21 cellular contexts compared by ENCODE assay signal in the genomic region with DNA sequence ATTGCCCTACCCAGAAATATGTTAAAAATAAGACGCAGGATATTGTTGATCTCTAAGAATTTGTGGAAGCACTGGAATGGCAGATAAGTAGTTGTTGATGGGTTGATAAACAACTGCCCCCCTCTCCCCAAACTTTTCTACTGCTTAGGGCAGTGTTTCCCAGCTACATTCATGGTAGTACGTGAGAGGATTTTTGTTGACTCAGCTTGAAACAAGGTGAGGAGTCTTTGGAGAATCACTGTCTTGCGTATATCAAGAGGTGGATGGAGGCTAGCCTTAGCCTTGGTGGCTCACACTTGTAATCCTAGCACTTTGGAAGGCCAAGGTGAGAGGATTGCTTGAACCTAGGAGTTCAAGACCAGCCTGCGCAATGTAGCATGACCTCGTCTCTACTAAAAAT.
"Had no signal": no experiment of that assay in that cellular context is flagged by ENCODE, and none has a peak within 500 bp of the region (broad histone marks: within the 10 kb centered on the region; RNA-seq: fewer than 3 reads in every experiment).

No MANE protein-coding gene starts in this region.

- DNase-seq: activated CD4-positive, alpha-beta T cell treated with anti-CD3 and anti-CD28 coated beads, Interleukin-2, amount 50 U/mL, for 1 hour; activated CD4-positive, CD25-positive, alpha-beta regulatory T cell treated with anti-CD3 and anti-CD28 coated beads, Interleukin-2, amount 50 U/mL, for 72 hours; activated CD8-positive, alpha-beta memory T cell treated with anti-CD3 and anti-CD28 coated beads, Interleukin-2, amount 50 U/mL, for 48 hours; activated gamma-delta T cell treated with Interleukin-2 at 50 U/mL for 16 hours; aorta; effector CD4-positive, alpha-beta T cell; foreskin melanocyte; immature natural killer cell; left ventricle myocardium inferior; natural killer cell; SK-N-SH; stimulated activated CD4-positive, alpha-beta T cell treated with anti-CD3 and anti-CD28 coated beads, Interleukin-2, amount 100 ng/mL, for 48 hours; stimulated activated naive CD4-positive, alpha-beta T cell; upper lobe of left lung had no signal

- H3K4me2 ChIP-seq: SK-N-SH had no signal

- H3K4me3 Mint-ChIP-seq: activated T-helper 1 cell treated with anti-CD3 and anti-CD28 coated beads, Interleukin-12 subunit alpha, Interleukin-12 subunit beta, Interleukin-2, Interleukin-4 antibody, amounts not matched to agents 30 ng/mL and 10 ng/mL and 1 ng/mL, durations not matched to agents 14 hours and 24 hours and 36 hours; dendritic cell treated with granulocyte-macrophage colony-stimulating factor and Interleukin-4, amounts not matched to agents 40 ng/mL and 50 ng/mL, for 4 days; immature natural killer cell; mesothelial cell of epicardium; natural killer cell; T-helper 2 cell treated with Interferon-gamma antibody and Interleukin-4, amounts not matched to agents 5 μg/mL and 100 μg/mL, for 36 hours had no signal

- H3K27ac Mint-ChIP-seq: activated T-helper 1 cell treated with anti-CD3 and anti-CD28 coated beads, Interleukin-12 subunit alpha, Interleukin-12 subunit beta, Interleukin-2, Interleukin-4 antibody, amounts not matched to agents 30 ng/mL and 10 ng/mL and 1 ng/mL, durations not matched to agents 14 hours and 24 hours and 36 hours; dendritic cell treated with granulocyte-macrophage colony-stimulating factor and Interleukin-4, amounts not matched to agents 40 ng/mL and 50 ng/mL, for 4 days; immature natural killer cell; natural killer cell; T-helper 2 cell treated with Interferon-gamma antibody and Interleukin-4, amounts not matched to agents 5 μg/mL and 100 μg/mL, for 36 hours had no signal

- H3K36me3 ChIP-seq: left ventricle myocardium inferior, upper lobe of left lung had no signal

- H3K27me3 Mint-ChIP-seq: dendritic cell treated with granulocyte-macrophage colony-stimulating factor and Interleukin-4, amounts not matched to agents 40 ng/mL and 50 ng/mL, for 4 days had no signal

- H3K36me3 Mint-ChIP-seq: immature natural killer cell, natural killer cell had no signal

- H3K9me3 ChIP-seq: left ventricle myocardium inferior, SK-N-SH, upper lobe of left lung had no signal

- H3K9me3 Mint-ChIP-seq: activated T-helper 1 cell treated with anti-CD3 and anti-CD28 coated beads, Interleukin-12 subunit alpha, Interleukin-12 subunit beta, Interleukin-2, Interleukin-4 antibody, amounts not matched to agents 30 ng/mL and 10 ng/mL and 1 ng/mL, durations not matched to agents 14 hours and 24 hours and 36 hours; brain; dendritic cell treated with granulocyte-macrophage colony-stimulating factor and Interleukin-4, amounts not matched to agents 40 ng/mL and 50 ng/mL, for 4 days; immature natural killer cell; mesothelial cell of epicardium; natural killer cell; T-helper 2 cell treated with Interferon-gamma antibody and Interleukin-4, amounts not matched to agents 5 μg/mL and 100 μg/mL, for 36 hours had no signal

- H3K9me2 ChIP-seq: SK-N-SH had no signal

- H3K27ac ChIP-seq: left ventricle myocardium inferior, upper lobe of left lung, VCaP had no signal

- H3K9ac ChIP-seq: SK-N-SH had no signal

- H3K27me3 ChIP-seq: upper lobe of left lung had no signal

- H3K4me3 ChIP-seq: left ventricle myocardium inferior, upper lobe of left lung had no signal

- ATAC-seq: esophagus mucosa, natural killer cell had no signal
